In the genomic region with DNA sequence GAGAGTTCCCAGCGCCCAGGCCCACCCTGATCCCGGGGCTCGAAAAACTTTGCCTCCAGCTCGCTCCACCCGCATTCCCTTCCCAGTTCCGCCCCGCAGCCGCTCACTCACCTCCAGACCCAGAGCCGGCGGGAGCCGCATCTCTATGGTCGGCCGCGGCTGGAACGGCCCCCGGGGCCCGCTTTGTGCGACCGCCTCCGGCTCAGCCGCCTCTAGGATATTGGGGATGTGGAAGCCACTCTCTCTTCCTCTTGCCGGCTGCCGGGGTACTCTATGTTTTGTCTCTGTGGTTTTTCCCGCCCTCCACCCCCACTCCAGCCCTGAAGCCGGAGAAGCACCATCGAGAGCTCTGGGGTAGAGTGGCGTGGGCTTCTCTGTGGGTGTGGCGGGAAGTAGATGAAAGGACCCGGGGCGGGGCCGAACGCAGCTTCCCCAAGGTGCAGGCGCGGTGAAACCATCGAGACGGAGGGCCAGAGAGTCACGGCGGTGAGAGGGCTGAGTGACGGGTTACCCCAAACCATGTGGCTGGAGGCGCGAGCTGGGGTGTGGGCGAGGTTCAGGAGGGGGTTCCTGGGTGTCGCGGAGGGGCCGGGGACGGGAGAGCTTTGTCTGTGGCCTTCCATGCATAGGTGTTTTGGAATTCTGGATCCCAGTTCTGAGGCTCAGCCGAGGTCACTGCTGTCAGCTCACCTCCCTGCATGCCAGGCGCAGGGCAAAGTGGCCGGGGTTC, we compare ENCODE assay signal across 8 cellular contexts. TPM values are rescaled to one million over a fixed set of nuclear protein-coding genes. Genes with fewer than 3 reads are reported as not detected.
DNase-seq lines count a peak whose midpoint lies in the region; ATAC-seq, FAIRE-seq and TF ChIP-seq lines count a peak whose summit lies in the region.

A gene with protein sequence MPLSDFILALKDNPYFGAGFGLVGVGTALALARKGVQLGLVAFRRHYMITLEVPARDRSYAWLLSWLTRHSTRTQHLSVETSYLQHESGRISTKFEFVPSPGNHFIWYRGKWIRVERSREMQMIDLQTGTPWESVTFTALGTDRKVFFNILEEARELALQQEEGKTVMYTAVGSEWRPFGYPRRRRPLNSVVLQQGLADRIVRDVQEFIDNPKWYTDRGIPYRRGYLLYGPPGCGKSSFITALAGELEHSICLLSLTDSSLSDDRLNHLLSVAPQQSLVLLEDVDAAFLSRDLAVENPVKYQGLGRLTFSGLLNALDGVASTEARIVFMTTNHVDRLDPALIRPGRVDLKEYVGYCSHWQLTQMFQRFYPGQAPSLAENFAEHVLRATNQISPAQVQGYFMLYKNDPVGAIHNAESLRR (plus strand): TSS at position 426 of the 730 bp plus-strand sequence. CDS start 1,305 bp downstream, outside the sequence.
A gene with protein sequence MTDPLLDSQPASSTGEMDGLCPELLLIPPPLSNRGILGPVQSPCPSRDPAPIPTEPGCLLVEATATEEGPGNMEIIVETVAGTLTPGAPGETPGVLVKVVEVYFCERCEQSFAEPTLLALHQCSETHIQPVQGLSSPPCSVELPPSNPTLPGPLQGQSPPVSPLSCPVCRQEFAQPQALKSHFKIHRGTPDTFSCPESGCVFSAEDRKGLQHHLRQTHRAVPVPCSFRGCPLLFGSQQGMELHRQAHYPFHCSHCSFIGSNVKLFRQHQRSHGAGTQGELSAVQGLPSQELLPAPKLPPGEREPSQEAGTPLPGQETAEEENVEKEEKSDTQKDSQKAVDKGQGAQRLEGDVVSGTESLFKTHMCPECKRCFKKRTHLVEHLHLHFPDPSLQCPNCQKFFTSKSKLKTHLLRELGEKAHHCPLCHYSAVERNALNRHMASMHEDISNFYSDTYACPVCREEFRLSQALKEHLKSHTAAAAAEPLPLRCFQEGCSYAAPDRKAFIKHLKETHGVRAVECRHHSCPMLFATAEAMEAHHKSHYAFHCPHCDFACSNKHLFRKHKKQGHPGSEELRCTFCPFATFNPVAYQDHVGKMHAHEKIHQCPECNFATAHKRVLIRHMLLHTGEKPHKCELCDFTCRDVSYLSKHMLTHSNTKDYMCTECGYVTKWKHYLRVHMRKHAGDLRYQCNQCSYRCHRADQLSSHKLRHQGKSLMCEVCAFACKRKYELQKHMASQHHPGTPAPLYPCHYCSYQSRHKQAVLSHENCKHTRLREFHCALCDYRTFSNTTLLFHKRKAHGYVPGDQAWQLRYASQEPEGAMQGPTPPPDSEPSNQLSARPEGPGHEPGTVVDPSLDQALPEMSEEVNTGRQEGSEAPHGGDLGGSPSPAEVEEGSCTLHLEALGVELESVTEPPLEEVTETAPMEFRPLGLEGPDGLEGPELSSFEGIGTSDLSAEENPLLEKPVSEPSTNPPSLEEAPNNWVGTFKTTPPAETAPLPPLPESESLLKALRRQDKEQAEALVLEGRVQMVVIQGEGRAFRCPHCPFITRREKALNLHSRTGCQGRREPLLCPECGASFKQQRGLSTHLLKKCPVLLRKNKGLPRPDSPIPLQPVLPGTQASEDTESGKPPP (N-terminal part only) (minus strand): TSS at position 366 of the 730 bp plus-strand sequence. CDS start 3,194 bp downstream, outside the sequence.

- ATAC-seq in GM21526 (IDR thresholded peaks at IDR 0.05; ENCODE audit: low FRiP score, unreplicated experiment), result peak; percentile 88
- peak; percentile 96 for ATAC-seq in IMR-90 (ENCODE audit: low read depth)

- no peaks in the 10 kb centered on the region for H4K20me1 ChIP-seq in IMR-90 (ENCODE audit: insufficient read depth, low read length)
- peaks cover 5% of the 10 kb centered on the region; the same call in 1 of the 2 replicates for H4K20me1 ChIP-seq in OCI-LY7 (ENCODE audit: insufficient read depth, low read length)

- no peak within 1 kb of the TSS; the same call in 2 of the 3 replicates for H2BK15ac ChIP-seq in IMR-90 (ENCODE audit: low read depth, low read length)

- peaks cover 8% of the 10 kb centered on the region; the same call in 1 of the 2 replicates for H3K9me1 ChIP-seq in IMR-90 (ENCODE audit: insufficient read depth, low read length)

- H3K18ac ChIP-seq in IMR-90 (ENCODE audit: low read depth, low read length), result no peak within 1 kb of the TSS

- H3K36me3 ChIP-seq in IMR-90 (ENCODE audit: control insufficient read depth, insufficient read depth, low read length), result peaks cover 40% of the 10 kb centered on the region
- peaks cover 77% of the 10 kb centered on the region for H3K36me3 ChIP-seq in OCI-LY7 (ENCODE audit: insufficient read depth, low read length)

- peak within 1 kb of the TSS; percentile 85 for H3K9ac ChIP-seq in IMR-90 (ENCODE audit: low read depth, low read length)

- no peak within 1 kb of the TSS for H2BK20ac ChIP-seq in IMR-90 (ENCODE audit: low read depth, low read length)

- TF ChIP-seq CTCF in D721Med (IDR thresholded peaks at IDR 0.05; ENCODE audit: insufficient read depth, missing control alignments), result no peak
- TF ChIP-seq CTCF in IMR-90 (conservative IDR thresholded peaks at IDR 0.05; ENCODE audit: low read depth, low read length), result no peak
- no peak for TF ChIP-seq CTCF in OCI-LY7 (conservative IDR thresholded peaks at IDR 0.05; ENCODE audit: low read length)

- H2AK9ac ChIP-seq in IMR-90 (replicated peaks; ENCODE audit: low read depth, low read length, poor library complexity), result peak within 1 kb of the TSS; percentile 96

- peak within 1 kb of the TSS; percentile 58; the same call in 1 of the 2 replicates for H2BK120ac ChIP-seq in IMR-90 (ENCODE audit: low read depth, low read length)

- peak within 1 kb of the TSS; percentile 94 for H3K4me2 ChIP-seq in IMR-90 (ENCODE audit: low read depth, low read length)
- H3K4me2 ChIP-seq in OCI-LY7 (ENCODE audit: low read length), result peak within 1 kb of the TSS; percentile 81

- CTCF ChIA-PET in IMR-90 (lab: Yijun Ruan, JAX), result interaction anchor here (0.8 to 1.6 kb wide), 4 partner anchors 10 to 188 kb away, joined by 3 to 4 read pairs (median 3); no protein-coding TSS in a partner anchor
- CTCF ChIA-PET in OCI-LY7 (lab: Charles Lee; ENCODE audit: unreplicated experiment), result interaction anchor here (0.6 to 2.1 kb wide), 11 partner anchors 8 to 579 kb away, joined by 3 to 16 read pairs (median 8); partner anchors contain the start of genes RNF25, STK36 and USP37

- peak within 1 kb of the TSS; percentile 50 for H4K5ac ChIP-seq in IMR-90 (ENCODE audit: low read depth, low read length)

- peak within 1 kb of the TSS; percentile 86 for H3K23ac ChIP-seq in IMR-90 (ENCODE audit: low read depth, low read length)

- H3K9me3 ChIP-seq in IMR-90 (ENCODE audit: control insufficient read depth, insufficient read depth, low read length) (no peaks in the 10 kb centered on the region), OCI-LY7 (ENCODE audit: low read length) (no peaks in the 10 kb centered on the region)

- TF ChIP-seq POLR2A in IMR-90 (IDR thresholded peaks at IDR 0.05; ENCODE audit: low read depth, low read length), result no peak

- peak within 1 kb of the TSS; percentile 46 for H2BK5ac ChIP-seq in IMR-90 (ENCODE audit: low read depth, low read length, poor library complexity, severe bottlenecking)

- dilution Hi-C loops in IMR-90 (cut with HindIII; ENCODE audit: low sequenced_read_pairs, unreplicated experiment), result no loop called here

- intact Hi-C loops in IMR-90 (cut with micrococcal nuclease) (loop anchor here (1.0 kb wide), 2 partner anchors 28 to 188 kb away; no protein-coding TSS in a partner anchor), OCI-LY7 (cut with micrococcal nuclease; ENCODE audit: unreplicated experiment) (loop anchor here (1.0 to 5.0 kb wide), 4 partner anchors 12 to 188 kb away; partner anchors contain the start of genes CNOT9, TTLL4 and USP37)

- peaks cover 22 to 45% of the 10 kb centered on the region in 2 experiments for H3K79me1 ChIP-seq in IMR-90 (ENCODE audit: low read depth in 1 of 2, low read length in 2 of 2)

- no peak for FAIRE-seq in D721Med (lab: Jason Lieb, UNC)

- peak within 1 kb of the TSS; percentile 84 for H3K4ac ChIP-seq in IMR-90 (ENCODE audit: low read depth, low read length)

- no peaks in the 10 kb centered on the region for H3K9me2 ChIP-seq in OCI-LY7 (ENCODE audit: insufficient read depth, low read length)

- peaks cover 48% of the 10 kb centered on the region for H3K79me2 ChIP-seq in OCI-LY7 (ENCODE audit: insufficient read depth, low read depth, low read length)

- H2AK5ac ChIP-seq in IMR-90 (ENCODE audit: low read depth, low read length), result peak within 1 kb of the TSS; percentile 6; the same call in 1 of the 2 replicates

- H3K4me1 ChIP-seq in IMR-90 (ENCODE audit: control insufficient read depth, insufficient read depth, low read length) (peaks cover 3% of the 10 kb centered on the region; the same call in 1 of the 2 replicates), OCI-LY7 (ENCODE audit: insufficient read depth, low read length, poor library complexity, severe bottlenecking) (peaks cover 17% of the 10 kb centered on the region)

- H3K4me3 ChIP-seq in IMR-90 (ENCODE audit: insufficient read depth, low read depth, low read length) (peak within 1 kb of the TSS; percentile 76), OCI-LY7 (ENCODE audit: low read depth, low read length, poor library complexity, severe bottlenecking) (peak within 1 kb of the TSS; percentile 87)

- in situ Hi-C loops in IMR-90 (cut with MboI; ENCODE audit: low sequenced_read_pairs), result loop anchor here (10.0 kb wide), 1 partner anchor 255 kb away; no protein-coding TSS in a partner anchor

- POLR2A ChIA-PET in IMR-90 (lab: Charles Lee; ENCODE audit: unreplicated experiment) (interaction anchor here (0.6 to 1.0 kb wide), 2 partner anchors 58 to 123 kb away, joined by 3 to 4 read pairs; no protein-coding TSS in a partner anchor), OCI-LY7 (lab: Charles Lee) (interaction anchor here (0.6 to 5.4 kb wide), 13 partner anchors 11 to 622 kb away, joined by 3 to 55 read pairs (median 3); partner anchors contain the start of genes RNF25 and STK36)

- H3K56ac ChIP-seq in IMR-90 (ENCODE audit: extremely low read depth, insufficient read depth, low read length), result peak within 1 kb of the TSS; percentile 66

- H3K27ac ChIP-seq in IMR-90 (ENCODE audit: insufficient read depth, low read length) (peak within 1 kb of the TSS; percentile 46), OCI-LY7 (ENCODE audit: low read depth, low read length, poor library complexity, severe bottlenecking) (peak within 1 kb of the TSS; percentile 55)

- peak within 1 kb of the TSS; percentile 36 for H4K91ac ChIP-seq in IMR-90 (ENCODE audit: insufficient read depth, low read depth, low read length)

- 0% methylated on average over 12 of the region's 49 CpGs; no CpG with 5 or more reads in 1 of the 2 experiments for WGBS in IMR-90 (ENCODE audit: extremely low coverage in 2 of 2, insufficient read length in 1 of 2), 2 experiments

- no TSS peak for BruUV-seq in IMR-90 (replicated peaks; lab: Mats Ljungman, UMichigan)
- BruUV-seq in OCI-LY7 (replicated peaks; lab: Mats Ljungman, UMichigan), result no TSS peak

- peak within 1 kb of the TSS; percentile 82 to 91 for H4K8ac ChIP-seq in IMR-90 (ENCODE audit: low read depth in 2 of 2, low read length in 2 of 2)

- peak within 1 kb of the TSS; percentile 89 for H3K14ac ChIP-seq in IMR-90 (replicated peaks; ENCODE audit: low read depth, low read length)

- DNase-seq in D721Med (ENCODE audit: insufficient read length, low spot score) (peak; percentile 94), IMR-90 (peak; percentile 76), OCI-LY7 (ENCODE audit: low spot score) (peak; percentile 93), epidermal melanocyte (ENCODE audit: insufficient read length, low spot score) (peak; percentile 84), middle frontal gyrus (ENCODE audit: extremely low spot score, low spot score) (peak; percentile 85)
- peak; percentile 96 for DNase-seq in activated CD8-positive, alpha-beta memory T cell treated with anti-CD3 and anti-CD28 coated beads, Interleukin-2, amount 50 U/mL, for 48 hours
- DNase-seq in stimulated activated CD8-positive, alpha-beta memory T cell treated with anti-CD3 and anti-CD28 coated beads, Interleukin-2, amount 100 ng/mL, for 1 hour (ENCODE audit: low read depth in 2 of 2), result peak; percentile 81 to 82

- no peak for TF ChIP-seq RAD21 in IMR-90 (IDR thresholded peaks at IDR 0.05; ENCODE audit: low read length)

- H3K27me3 ChIP-seq in IMR-90 (ENCODE audit: control insufficient read depth, insufficient read depth, low read length), result no peaks in the 10 kb centered on the region

- H2AFZ ChIP-seq in IMR-90 (replicated peaks; ENCODE audit: low read length, poor library complexity), result peak within 1 kb of the TSS; percentile 97
- peak within 1 kb of the TSS; percentile 80 for H2AFZ ChIP-seq in OCI-LY7 (ENCODE audit: low read length)

RNA-seq across cellular contexts. Expression of the first gene that starts in this region (rescaled TPM):
- total RNA-seq in IMR-90 (2012; rRNA removed) (39.1 and 39.2 TPM in 2 replicates), OCI-LY7 (2022) (54.9 and 60.8 TPM in 2 replicates)
- 56.7 and 56.9 TPM in 2 replicates for polyA plus RNA-seq in IMR-90 (2012; rRNA removed)
- 35.4 and 45.1 TPM in 2 replicates for polyA plus RNA-seq in IMR-90 (2012; cell fraction: cytosol; rRNA removed)
- 105 and 153 TPM in 2 replicates for polyA plus RNA-seq in IMR-90 (2012; cell fraction: nucleus; rRNA removed; ENCODE audit: low replicate concordance)
- total RNA-seq in OCI-LY7 (2014; rRNA removed; shearing (Covaris generic)), result 48.0 and 57.3 TPM in 2 replicates

RNA-seq across cellular contexts. Expression of the second gene that starts in this region (rescaled TPM):
- total RNA-seq in IMR-90 (2012; rRNA removed), result 3.3 and 4.3 TPM in 2 replicates
- polyA plus RNA-seq in IMR-90 (2012; rRNA removed), result 9.7 and 12.1 TPM in 2 replicates
- 3.6 and 5.6 TPM in 2 replicates for polyA plus RNA-seq in IMR-90 (2012; cell fraction: cytosol; rRNA removed)
- 16.7 and 38.4 TPM in 2 replicates for polyA plus RNA-seq in IMR-90 (2012; cell fraction: nucleus; rRNA removed; ENCODE audit: low replicate concordance)
- 29.9 and 37.6 TPM in 2 replicates for total RNA-seq in OCI-LY7 (2014; rRNA removed; shearing (Covaris generic))
- total RNA-seq in OCI-LY7 (2022), result 61.3 and 62.5 TPM in 2 replicates

Comparison
In these comparisons a context has a peak if more than half of its experiments do, and no peak if none do; other contexts are left out.
1. Peak in every context shown above with its lines: DNase-seq, ATAC-seq, H3K4me3 ChIP-seq and H3K27ac ChIP-seq.